In the genomic region with DNA sequence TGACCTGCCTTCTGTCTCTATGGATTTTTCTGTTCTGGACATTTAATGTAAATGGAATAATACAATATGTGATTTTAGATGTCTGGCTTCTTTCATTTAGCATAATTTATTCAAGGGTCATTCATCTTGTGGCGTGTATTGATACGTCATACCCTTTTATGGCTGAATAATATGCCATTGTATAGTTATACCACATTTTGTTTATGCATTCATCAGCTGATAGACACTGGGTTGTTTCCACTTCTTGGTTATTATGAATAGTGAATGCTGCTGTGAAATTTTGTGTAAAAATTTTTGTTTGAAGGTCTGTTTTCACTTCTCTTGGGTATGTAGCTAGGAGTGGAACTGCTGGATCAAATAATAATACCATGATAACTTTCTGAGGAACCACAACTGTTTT, we compare ENCODE assay signal across 27 cellular contexts.
"Had no signal": no experiment of that assay in that cellular context is flagged by ENCODE, and none has a peak within 500 bp of the region (broad histone marks: within the 10 kb centered on the region; RNA-seq: fewer than 3 reads in every experiment).

No MANE protein-coding gene starts in this region.

- H3K27ac Mint-ChIP-seq: naive thymus-derived CD8-positive, alpha-beta T cell; natural killer cell treated with Interleukin-12 subunit alpha and Interleukin-12 subunit beta and Interleukin-15 and Interleukin-18, amount 100 ng/mL, for 72 hours; nephron progenitor cell; stimulated activated effector memory CD8-positive, alpha-beta T cell treated with anti-CD3 and anti-CD28 coated beads, Interleukin-12 subunit alpha, Interleukin-12 subunit beta, amount 100 ng/mL, for 72 hours; stimulated activated naive B cell treated with anti-CD40 and anti-IgM and Interleukin-4, amounts not matched to agents 10 μg/mL and 1 μg/mL and 100 μg/mL, for 72 hours; stimulated activated naive CD8-positive, alpha-beta T cell treated with anti-CD3 and anti-CD28 coated beads, Interleukin-15, Interleukin-2, amounts not matched to agents 100 ng/mL and 50 ng/mL, for 24 hours had no signal

- H3K9me3 Mint-ChIP-seq: naive thymus-derived CD8-positive, alpha-beta T cell; natural killer cell treated with Interleukin-12 subunit alpha and Interleukin-12 subunit beta and Interleukin-15 and Interleukin-18, amount 100 ng/mL, for 72 hours; nephron progenitor cell; neural crest cell; stimulated activated naive B cell treated with anti-CD40 and anti-IgM and Interleukin-4, amounts not matched to agents 10 μg/mL and 1 μg/mL and 100 μg/mL, for 72 hours; stimulated activated naive CD8-positive, alpha-beta T cell treated with anti-CD3 and anti-CD28 coated beads, Interleukin-15, Interleukin-2, amounts not matched to agents 100 ng/mL and 50 ng/mL, for 24 hours had no signal

- H3K36me3 Mint-ChIP-seq: naive thymus-derived CD8-positive, alpha-beta T cell; natural killer cell treated with Interleukin-12 subunit alpha and Interleukin-12 subunit beta and Interleukin-15 and Interleukin-18, amount 100 ng/mL, for 72 hours; stimulated activated effector memory CD8-positive, alpha-beta T cell treated with anti-CD3 and anti-CD28 coated beads, Interleukin-12 subunit alpha, Interleukin-12 subunit beta, amount 100 ng/mL, for 72 hours; stimulated activated naive B cell treated with anti-CD40 and anti-IgM and Interleukin-4, amounts not matched to agents 10 μg/mL and 1 μg/mL and 100 μg/mL, for 72 hours had no signal

- DNase-seq: naive thymus-derived CD8-positive, alpha-beta T cell; nephron progenitor cell; nucleus accumbens; pancreas; retina; right lobe of liver; sigmoid colon; small intestine; stimulated activated CD4-positive, alpha-beta T cell treated with anti-CD3 and anti-CD28 coated beads, Interleukin-15, amount 100 ng/mL, for 24 hours; stimulated activated CD4-positive, alpha-beta T cell treated with anti-CD3 and anti-CD28 coated beads, Interleukin-2, amount 100 ng/mL, for 24 hours; stimulated activated CD4-positive, alpha-beta T cell treated with anti-CD3 and anti-CD28 coated beads, Interleukin-2, amount 100 ng/mL, for 48 hours; stimulated activated CD4-positive, alpha-beta T cell treated with anti-CD3 and anti-CD28 coated beads, Interleukin-4, amount 100 ng/mL, for 24 hours; stimulated activated naive B cell treated with anti-CD40 and anti-IgM and Interleukin-4, amounts not matched to agents 10 μg/mL and 1 μg/mL and 100 μg/mL, for 72 hours; stimulated activated naive CD4-positive, alpha-beta T cell treated with Interleukin-2 at 50 U/mL for 16 hours; stomach; thyroid gland; trophoblast cell; upper lobe of left lung had no signal

- H3K4me1 Mint-ChIP-seq: naive thymus-derived CD8-positive, alpha-beta T cell; nephron progenitor cell; stimulated activated effector memory CD8-positive, alpha-beta T cell treated with anti-CD3 and anti-CD28 coated beads, Interleukin-12 subunit alpha, Interleukin-12 subunit beta, amount 100 ng/mL, for 72 hours had no signal

- ATAC-seq: naive thymus-derived CD8-positive, alpha-beta T cell; natural killer cell treated with Interleukin-12 subunit alpha and Interleukin-12 subunit beta and Interleukin-15 and Interleukin-18, amount 100 ng/mL, for 72 hours; pancreas; right lobe of liver; stimulated activated effector memory CD8-positive, alpha-beta T cell treated with anti-CD3 and anti-CD28 coated beads, Interleukin-12 subunit alpha, Interleukin-12 subunit beta, amount 100 ng/mL, for 72 hours; stimulated activated naive B cell treated with anti-CD40 and anti-IgM and Interleukin-4, amounts not matched to agents 10 μg/mL and 1 μg/mL and 100 μg/mL, for 72 hours had no signal

- H3K4me3 Mint-ChIP-seq: naive thymus-derived CD8-positive, alpha-beta T cell; natural killer cell treated with Interleukin-12 subunit alpha and Interleukin-12 subunit beta and Interleukin-15 and Interleukin-18, amount 100 ng/mL, for 72 hours; nephron progenitor cell; neural crest cell; stimulated activated effector memory CD8-positive, alpha-beta T cell treated with anti-CD3 and anti-CD28 coated beads, Interleukin-12 subunit alpha, Interleukin-12 subunit beta, amount 100 ng/mL, for 72 hours; stimulated activated naive B cell treated with anti-CD40 and anti-IgM and Interleukin-4, amounts not matched to agents 10 μg/mL and 1 μg/mL and 100 μg/mL, for 72 hours; stimulated activated naive CD8-positive, alpha-beta T cell treated with anti-CD3 and anti-CD28 coated beads, Interleukin-15, Interleukin-2, amounts not matched to agents 100 ng/mL and 50 ng/mL, for 24 hours had no signal

- H3K36me3 ChIP-seq: neutrophil, pancreas, prostate gland, right atrium auricular region, right lobe of liver, sigmoid colon, stomach, thoracic aorta, thyroid gland, tibial nerve, upper lobe of left lung had no signal

- H3K4me3 ChIP-seq: pancreas, prostate gland, right atrium auricular region, right lobe of liver, sigmoid colon, stomach, thoracic aorta, thyroid gland, tibial nerve, upper lobe of left lung had no signal

- H3K27me3 Mint-ChIP-seq: naive thymus-derived CD8-positive, alpha-beta T cell; natural killer cell treated with Interleukin-12 subunit alpha and Interleukin-12 subunit beta and Interleukin-15 and Interleukin-18, amount 100 ng/mL, for 72 hours; stimulated activated naive B cell treated with anti-CD40 and anti-IgM and Interleukin-4, amounts not matched to agents 10 μg/mL and 1 μg/mL and 100 μg/mL, for 72 hours; stimulated activated naive CD8-positive, alpha-beta T cell treated with anti-CD3 and anti-CD28 coated beads, Interleukin-15, Interleukin-2, amounts not matched to agents 100 ng/mL and 50 ng/mL, for 24 hours had no signal

- H3K9me3 ChIP-seq: neutrophil, pancreas, prostate gland, right atrium auricular region, right lobe of liver, sigmoid colon, stomach, thoracic aorta, thyroid gland, tibial nerve, upper lobe of left lung had no signal

- H3K4me1 ChIP-seq: pancreas, prostate gland, right atrium auricular region, right lobe of liver, sigmoid colon, stomach, thyroid gland, tibial nerve, upper lobe of left lung had no signal
